In the genomic region with DNA sequence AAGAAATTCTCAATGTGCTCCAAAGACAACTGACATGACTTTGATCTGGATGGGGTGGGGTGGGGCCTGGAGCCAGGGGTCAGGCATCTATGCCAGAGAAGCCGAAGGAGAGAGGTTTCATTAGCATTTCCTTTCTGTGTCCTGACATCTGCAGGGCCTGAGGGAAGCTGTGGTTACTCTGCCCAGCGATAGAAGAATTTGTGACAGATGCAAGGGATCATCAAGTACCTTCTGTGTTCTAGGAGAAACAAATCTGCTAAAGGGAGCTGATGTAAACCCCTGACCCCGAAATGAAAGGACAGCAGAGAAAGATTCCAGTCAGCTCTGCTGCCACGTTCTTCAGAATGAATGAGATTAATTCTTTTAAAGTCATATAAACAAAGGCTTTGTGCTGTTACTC, we compare ENCODE assay signal across 17 cellular contexts.
DNase-seq lines count a peak whose midpoint lies in the region; TF ChIP-seq lines count a peak whose summit lies in the region.
"Had no signal": no experiment of that assay in that cellular context is flagged by ENCODE, and none has a peak within 500 bp of the region (broad histone marks: within the 10 kb centered on the region; RNA-seq: fewer than 3 reads in every experiment).

No MANE protein-coding gene starts in this region.

- H3K4me1 ChIP-seq in NT2/D1 (ENCODE audit: insufficient read depth, insufficient read length), result no peaks in the 10 kb centered on the region
- no peaks in the 10 kb centered on the region for H3K4me1 ChIP-seq in fibroblast of lung (ENCODE audit: control insufficient read depth, extremely low read depth, insufficient read depth, low read length)
- H3K4me1 ChIP-seq in osteoblast (ENCODE audit: insufficient read depth, low read length), result peaks cover 11% of the 10 kb centered on the region

- DNase-seq in ELR (ENCODE audit: low read depth), result peak; percentile 37
- peak; percentile 9 for DNase-seq in NT2/D1 (ENCODE audit: low read depth, low spot score)
- peak; percentile 29 to 59 for DNase-seq in fibroblast of lung (ENCODE audit: low read depth in 2 of 2)
- DNase-seq in osteoblast (ENCODE audit: insufficient read length, low spot score, missing footprints), result no peak
- no peak for DNase-seq in NCI-H128 (lab: John Stamatoyannopoulos, UW; ENCODE audit: unreplicated experiment)
- DNase-seq in SIG-M5 treated with dmso at 0.1 percent for 504 hours (lab: John Stamatoyannopoulos, UW; ENCODE audit: unreplicated experiment), result no peak
- DNase-seq in DMS153 treated with DMSO at 0.1 percent for 48 hours (lab: John Stamatoyannopoulos, UW; ENCODE audit: unreplicated experiment), result no peak
- no peak for DNase-seq in activated CD8-positive, alpha-beta memory T cell treated with anti-CD3 and anti-CD28 coated beads for 24 hours
- DNase-seq: activated CD4-positive, alpha-beta T cell treated with anti-CD3 and anti-CD28 coated beads for 1 hour; activated gamma-delta T cell treated with Interleukin-2 at 50 U/mL for 16 hours; cortex of kidney; KG1; NCI-H1105 treated with DMSO at 0.1 percent for 48 hours; T-helper 17 cell had no signal

- no peaks in the 10 kb centered on the region for H3K36me3 ChIP-seq in NT2/D1 (ENCODE audit: insufficient read depth, insufficient read length, low read length)
- H3K36me3 ChIP-seq in fibroblast of lung (ENCODE audit: control insufficient read depth, insufficient read depth, low read length), result no peaks in the 10 kb centered on the region
- H3K36me3 ChIP-seq in osteoblast (ENCODE audit: insufficient read depth, low read length), result no peaks in the 10 kb centered on the region
- H3K36me3 ChIP-seq: ascending aorta, thoracic aorta had no signal

- H3K9me3 ChIP-seq in NT2/D1 (ENCODE audit: insufficient read depth, low read length) (peaks cover 10% of the 10 kb centered on the region; the same call in 1 of the 2 replicates), fibroblast of lung (ENCODE audit: control insufficient read depth, insufficient read depth, low read depth, low read length) (no peaks in the 10 kb centered on the region), osteoblast (ENCODE audit: low read depth, low read length) (no peaks in the 10 kb centered on the region)
- H3K9me3 ChIP-seq: ascending aorta, thoracic aorta had no signal

- H2AFZ ChIP-seq in fibroblast of lung (ENCODE audit: low read length) (peak overlapping the region; percentile 39), osteoblast (ENCODE audit: low read length) (peak overlapping the region; percentile 76)

- H3K27me3 ChIP-seq in NT2/D1 (ENCODE audit: insufficient read depth, insufficient read length) (no peaks in the 10 kb centered on the region), fibroblast of lung (ENCODE audit: control insufficient read depth, insufficient read depth, low read length) (no peaks in the 10 kb centered on the region), osteoblast (ENCODE audit: insufficient read depth, low read length) (no peaks in the 10 kb centered on the region)
- H3K27me3 ChIP-seq: ascending aorta had no signal

- H3K79me2 ChIP-seq in fibroblast of lung (ENCODE audit: control insufficient read depth, insufficient read depth, low read length), result no peaks in the 10 kb centered on the region
- no peaks in the 10 kb centered on the region for H3K79me2 ChIP-seq in osteoblast (ENCODE audit: insufficient read depth, low read length)

- no peak overlapping the region for H3K9ac ChIP-seq in NT2/D1 (ENCODE audit: insufficient read length, low read depth)
- no peak overlapping the region for H3K9ac ChIP-seq in fibroblast of lung (ENCODE audit: insufficient read depth, low read length)

- H4K20me1 ChIP-seq in fibroblast of lung (ENCODE audit: control insufficient read depth, extremely low read depth, insufficient read depth, low read length) (no peaks in the 10 kb centered on the region), osteoblast (ENCODE audit: insufficient read depth, low read length) (no peaks in the 10 kb centered on the region)

- H3K4me3 ChIP-seq in NT2/D1 (ENCODE audit: insufficient read length, low read depth) (no peak overlapping the region), fibroblast of lung (replicated peaks in 1 of 4; ENCODE audit: control extremely low read depth in 1 of 4, insufficient read depth in 1 of 4, low read depth in 3 of 4, low read length in 4 of 4) (no peak overlapping the region), osteoblast (ENCODE audit: insufficient read depth, low read length) (no peak overlapping the region)
- H3K4me3 ChIP-seq: ascending aorta, skin epidermis, thoracic aorta had no signal

- TF ChIP-seq CTCF in fibroblast of lung (conservative IDR thresholded peaks at IDR 0.05 in 1 of 2, IDR thresholded peaks at IDR 0.05 in 1 of 2; ENCODE audit: low read depth in 1 of 2, low read length in 2 of 2) (no peak), osteoblast (IDR thresholded peaks at IDR 0.05; ENCODE audit: extremely low read depth, low read depth, low read length) (no peak)

- H3K4me2 ChIP-seq in fibroblast of lung (ENCODE audit: extremely low read depth, insufficient read depth, low read length), result peak overlapping the region; percentile 78
- H3K4me2 ChIP-seq in osteoblast (ENCODE audit: insufficient read depth, low read length), result no peak overlapping the region

- H3K27ac ChIP-seq in fibroblast of lung (ENCODE audit: insufficient read depth, low read length), result no peak overlapping the region
- no peak overlapping the region for H3K27ac ChIP-seq in osteoblast (ENCODE audit: low read depth, low read length)
- H3K27ac ChIP-seq: ascending aorta, skin epidermis, thoracic aorta had no signal

Comparison
In these comparisons a context has a peak if more than half of its experiments do, and no peak if none do; other contexts are left out.
1. DNase-seq: peak in ELR (single experiment), NT2/D1 (single experiment) and fibroblast of lung (2 of 2); none in osteoblast (single experiment), NCI-H128 (single experiment), SIG-M5 treated with dmso at 0.1 percent for 504 hours (single experiment), DMS153 treated with DMSO at 0.1 percent for 48 hours (single experiment) and activated CD8-positive, alpha-beta memory T cell treated with anti-CD3 and anti-CD28 coated beads for 24 hours (single experiment).